26 cellular contexts compared by ENCODE assay signal in the genomic region with DNA sequence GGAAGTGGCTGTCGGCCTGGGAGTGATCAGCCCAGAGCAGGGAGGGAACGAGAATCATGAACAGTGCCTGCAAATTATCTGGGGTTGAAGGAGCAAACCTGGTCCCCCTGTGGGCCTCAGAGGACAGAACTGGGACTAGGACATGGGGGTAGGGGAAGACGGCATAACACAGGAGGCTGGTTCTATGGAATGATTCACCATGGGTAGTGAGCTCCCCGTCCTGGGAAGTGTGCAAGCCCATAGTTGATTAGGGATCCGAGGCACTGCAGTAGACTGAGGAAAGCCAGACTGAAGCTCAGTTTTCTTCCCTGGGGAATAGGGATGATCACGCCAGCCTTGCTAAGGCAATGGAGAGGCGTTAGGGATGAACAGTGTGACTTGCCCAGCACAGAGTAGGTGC. TPM values are rescaled to one million over a fixed set of nuclear protein-coding genes. Genes with fewer than 3 reads are reported as not detected.
DNase-seq lines count a peak whose midpoint lies in the region; ATAC-seq, FAIRE-seq and TF ChIP-seq lines count a peak whose summit lies in the region.
"Had no signal": no experiment of that assay in that cellular context is flagged by ENCODE, and none has a peak within 500 bp of the region (broad histone marks: within the 10 kb centered on the region; RNA-seq: fewer than 3 reads in every experiment).

No MANE protein-coding gene starts in this region.

- CTCF ChIA-PET in OCI-LY7 (lab: Charles Lee; ENCODE audit: unreplicated experiment) = interaction anchor here (0.6 kb wide), 1 partner anchor 100 kb away, joined by 3 read pairs; no protein-coding TSS in a partner anchor

- H4K20me1 ChIP-seq in osteoblast (ENCODE audit: insufficient read depth, low read length) = no peaks in the 10 kb centered on the region
- no peaks in the 10 kb centered on the region for H4K20me1 ChIP-seq in OCI-LY7 (ENCODE audit: insufficient read depth, low read length)

- no peaks in the 10 kb centered on the region for H3K4me1 ChIP-seq in osteoblast (ENCODE audit: insufficient read depth, low read length)
- H3K4me1 ChIP-seq in OCI-LY7 (ENCODE audit: insufficient read depth, low read length, poor library complexity, severe bottlenecking) = no peaks in the 10 kb centered on the region

- peak; percentile 64 for FAIRE-seq in bronchial epithelial cell (lab: Jason Lieb, UNC)
- FAIRE-seq: GM18507 had no signal

- no peaks in the 10 kb centered on the region for H3K9me3 Mint-ChIP-seq in natural killer cell treated with Interleukin-12 subunit alpha and Interleukin-12 subunit beta and Interleukin-15 and Interleukin-18, amount 100 ng/mL, for 72 hours
- H3K9me3 Mint-ChIP-seq in natural killer cell = no peaks in the 10 kb centered on the region
- H3K9me3 Mint-ChIP-seq: CD8-positive, alpha-beta T cell had no signal

- no peak overlapping the region for H3K27ac Mint-ChIP-seq in natural killer cell treated with Interleukin-12 subunit alpha and Interleukin-12 subunit beta and Interleukin-15 and Interleukin-18, amount 100 ng/mL, for 72 hours
- H3K27ac Mint-ChIP-seq in natural killer cell = no peak overlapping the region
- H3K27ac Mint-ChIP-seq: CD8-positive, alpha-beta T cell had no signal

- peak; percentile 31 for DNase-seq in natural killer cell treated with Interleukin-12 subunit alpha and Interleukin-12 subunit beta and Interleukin-15 and Interleukin-18, amount 100 ng/mL, for 72 hours (ENCODE audit: low spot score)
- no peak for DNase-seq in natural killer cell
- DNase-seq in bronchial epithelial cell (ENCODE audit: low read depth) = no peak
- peak; percentile 80 for DNase-seq in osteoblast (ENCODE audit: insufficient read length, low spot score, missing footprints)
- DNase-seq in hypothalamus (lab: John Stamatoyannopoulos, UW) = no peak
- no peak for DNase-seq in OCI-LY7 (ENCODE audit: low spot score)
- DNase-seq: C1 segment of cervical spinal cord; CD8-positive, alpha-beta T cell; EL; GDM1; GOT3; HCEC 1CT; IMR-90; KG1; MG63; NCI-H1105 treated with DMSO at 0.1 percent for 48 hours; NCI-H2029 treated with DMSO at 0.1 percent for 48 hours; NCI-H446 treated with DMSO at 0.1 percent for 48 hours; NCI-H526; SHP77 treated with DMSO at 0.1 percent for 48 hours had no signal

- intact Hi-C loops in natural killer cell (cut with micrococcal nuclease) (no loop called here), OCI-LY7 (cut with micrococcal nuclease; ENCODE audit: unreplicated experiment) (no loop called here)

- no peak overlapping the region for H3K4me2 ChIP-seq in osteoblast (ENCODE audit: insufficient read depth, low read length)
- no peak overlapping the region for H3K4me2 ChIP-seq in OCI-LY7 (ENCODE audit: low read length)

- H3K4me3 ChIP-seq in bronchial epithelial cell (ENCODE audit: low read depth, low read length) (no peak overlapping the region), osteoblast (ENCODE audit: insufficient read depth, low read length) (no peak overlapping the region), OCI-LY7 (ENCODE audit: low read depth, low read length, poor library complexity, severe bottlenecking) (no peak overlapping the region)
- H3K4me3 ChIP-seq: MG63 had no signal

- ATAC-seq in natural killer cell treated with Interleukin-12 subunit alpha and Interleukin-12 subunit beta and Interleukin-15 and Interleukin-18, amount 100 ng/mL, for 72 hours = no peak
- no peak for ATAC-seq in natural killer cell
- ATAC-seq in GM18505 (IDR thresholded peaks at IDR 0.05; ENCODE audit: unreplicated experiment) = no peak
- ATAC-seq: CD8-positive, alpha-beta T cell; Panc1 had no signal

- H3K9me3 ChIP-seq in osteoblast (ENCODE audit: low read depth, low read length) (no peaks in the 10 kb centered on the region), OCI-LY7 (ENCODE audit: low read length) (no peaks in the 10 kb centered on the region)
- H3K9me3 ChIP-seq: Caco-2, MG63 had no signal

- no peaks in the 10 kb centered on the region for H3K9me2 ChIP-seq in OCI-LY7 (ENCODE audit: insufficient read depth, low read length)

- H3K27me3 Mint-ChIP-seq in natural killer cell treated with Interleukin-12 subunit alpha and Interleukin-12 subunit beta and Interleukin-15 and Interleukin-18, amount 100 ng/mL, for 72 hours = peaks cover 0 to 5% of the 10 kb centered on the region in 2 donors
- peaks cover 0 to 17% of the 10 kb centered on the region in 2 donors for H3K27me3 Mint-ChIP-seq in natural killer cell (ENCODE audit: low read depth in 2 of 2)

- BruUV-seq in OCI-LY7 (replicated peaks; lab: Mats Ljungman, UMichigan) = no TSS peak

- no peak overlapping the region for H3K4me3 Mint-ChIP-seq in natural killer cell treated with Interleukin-12 subunit alpha and Interleukin-12 subunit beta and Interleukin-15 and Interleukin-18, amount 100 ng/mL, for 72 hours
- no peak overlapping the region for H3K4me3 Mint-ChIP-seq in natural killer cell
- H3K4me3 Mint-ChIP-seq: CD8-positive, alpha-beta T cell had no signal

- H3K27me3 ChIP-seq in bronchial epithelial cell (ENCODE audit: control insufficient read depth, insufficient read depth, low read length) = no peaks in the 10 kb centered on the region
- H3K27me3 ChIP-seq in osteoblast (ENCODE audit: insufficient read depth, low read length) = peaks cover 22% of the 10 kb centered on the region
- H3K27me3 ChIP-seq: MG63 had no signal

- H2AFZ ChIP-seq in osteoblast (ENCODE audit: low read length) (no peak overlapping the region), OCI-LY7 (ENCODE audit: low read length) (no peak overlapping the region)

- H3K4me1 Mint-ChIP-seq in natural killer cell treated with Interleukin-12 subunit alpha and Interleukin-12 subunit beta and Interleukin-15 and Interleukin-18, amount 100 ng/mL, for 72 hours (ENCODE audit: low read depth in 2 of 2) = no peaks in the 10 kb centered on the region
- no peaks in the 10 kb centered on the region for H3K4me1 Mint-ChIP-seq in natural killer cell

- H3K36me3 ChIP-seq in bronchial epithelial cell (ENCODE audit: control insufficient read depth, insufficient read depth, low read length) = no peaks in the 10 kb centered on the region
- H3K36me3 ChIP-seq in osteoblast (ENCODE audit: insufficient read depth, low read length) = no peaks in the 10 kb centered on the region
- no peaks in the 10 kb centered on the region for H3K36me3 ChIP-seq in OCI-LY7 (ENCODE audit: insufficient read depth, low read length)
- H3K36me3 ChIP-seq: MG63 had no signal

- no peaks in the 10 kb centered on the region for H3K36me3 Mint-ChIP-seq in natural killer cell treated with Interleukin-12 subunit alpha and Interleukin-12 subunit beta and Interleukin-15 and Interleukin-18, amount 100 ng/mL, for 72 hours
- H3K36me3 Mint-ChIP-seq in natural killer cell = no peaks in the 10 kb centered on the region
- H3K36me3 Mint-ChIP-seq: CD8-positive, alpha-beta T cell had no signal

- H3K79me2 ChIP-seq in osteoblast (ENCODE audit: insufficient read depth, low read length) = no peaks in the 10 kb centered on the region
- no peaks in the 10 kb centered on the region for H3K79me2 ChIP-seq in OCI-LY7 (ENCODE audit: insufficient read depth, low read depth, low read length)

- POLR2A ChIA-PET in OCI-LY7 (lab: Charles Lee) = no interaction called here

- no peak overlapping the region for H3K27ac ChIP-seq in osteoblast (ENCODE audit: low read depth, low read length)
- no peak overlapping the region for H3K27ac ChIP-seq in OCI-LY7 (ENCODE audit: low read depth, low read length, poor library complexity, severe bottlenecking)
- H3K27ac ChIP-seq: RWPE1 had no signal

- TF ChIP-seq POLR2A in GM18505 (IDR thresholded peaks at IDR 0.05; ENCODE audit: borderline replicate concordance, extremely low read depth, insufficient read depth, insufficient read length) = no peak

- no peak for TF ChIP-seq CTCF in natural killer cell (IDR thresholded peaks at IDR 0.05)
- TF ChIP-seq CTCF in bronchial epithelial cell (IDR thresholded peaks at IDR 0.05; ENCODE audit: insufficient read depth, low read length, severe bottlenecking) = no peak
- TF ChIP-seq CTCF in osteoblast (IDR thresholded peaks at IDR 0.05; ENCODE audit: extremely low read depth, low read depth, low read length) = no peak
- no peak for TF ChIP-seq CTCF in OCI-LY7 (conservative IDR thresholded peaks at IDR 0.05; ENCODE audit: low read length)

RNA-seq across cellular contexts. Expression of a gene that starts 5.6 kb away (rescaled TPM):
- total RNA-seq in natural killer cell treated with Interleukin-12 subunit alpha and Interleukin-12 subunit beta and Interleukin-15 and Interleukin-18, amount 100 ng/mL, for 72 hours = not detected
- total RNA-seq in natural killer cell (not detected), bronchial epithelial cell (0.38 TPM in 1 of 2 replicates, not detected in the other), osteoblast (not detected in 2 replicates), OCI-LY7 (2022) (not detected in 2 replicates)
- not detected in 2 replicates for total RNA-seq in OCI-LY7 (2014; rRNA removed; shearing (Covaris generic))
- total RNA-seq: A673; Caco-2; CD8-positive, alpha-beta T cell; IMR-90 had no signal

RNA-seq across cellular contexts. Expression of a gene that starts 40.6 kb away (rescaled TPM):
- total RNA-seq in natural killer cell treated with Interleukin-12 subunit alpha and Interleukin-12 subunit beta and Interleukin-15 and Interleukin-18, amount 100 ng/mL, for 72 hours = 100 to 1,000 TPM; 145 to 147 TPM
- 10 to 100 TPM; 75.6 to 75.9 (median 75.8) TPM for total RNA-seq in natural killer cell
- 275 and 335 TPM in 2 replicates for total RNA-seq in bronchial epithelial cell
- 136 and 138 TPM in 2 replicates for total RNA-seq in osteoblast
- total RNA-seq in OCI-LY7 (2014; rRNA removed; shearing (Covaris generic)) = 186 and 204 TPM in 2 replicates
- 159 and 164 TPM in 2 replicates for total RNA-seq in OCI-LY7 (2022)

RNA-seq across cellular contexts. Expression of a gene that starts 51.4 kb away (rescaled TPM):
- total RNA-seq in natural killer cell treated with Interleukin-12 subunit alpha and Interleukin-12 subunit beta and Interleukin-15 and Interleukin-18, amount 100 ng/mL, for 72 hours = not detected
- total RNA-seq in natural killer cell (not detected), bronchial epithelial cell (not detected in 2 replicates), osteoblast (not detected in 2 replicates), OCI-LY7 (2022) (not detected in 2 replicates)
- total RNA-seq in OCI-LY7 (2014; rRNA removed; shearing (Covaris generic)) = not detected in 2 replicates
- total RNA-seq: A673; CD8-positive, alpha-beta T cell; IMR-90 had no signal

Comparison
In these comparisons a context has a peak if more than half of its experiments do, and no peak if none do; other contexts are left out.
1. DNase-seq: peak in natural killer cell treated with Interleukin-12 subunit alpha and Interleukin-12 subunit beta and Interleukin-15 and Interleukin-18, amount 100 ng/mL, for 72 hours (single experiment) and osteoblast (single experiment); none in natural killer cell (single experiment), bronchial epithelial cell (single experiment), hypothalamus (0 of 51) and OCI-LY7 (single experiment).